ENCODE assay signal across 23 cellular contexts in genomic region chr12:98896938-98897337, GRCh38.
DNase-seq lines count a peak whose midpoint lies in the region; ATAC-seq and TF ChIP-seq lines count a peak whose summit lies in the region.
"Had no signal": no experiment of that assay in that cellular context is flagged by ENCODE, and none has a peak within 500 bp of the region (broad histone marks: within the 10 kb centered on the region; RNA-seq: fewer than 3 reads in every experiment).

No MANE protein-coding gene starts in this region.

- H3K4me3 Mint-ChIP-seq in stimulated activated memory B cell treated with anti-CD40 and anti-IgM and Interleukin-4, amounts not matched to agents 10 μg/mL and 1 μg/mL and 100 μg/mL, for 72 hours, result no peak overlapping the region
- no peak overlapping the region for H3K4me3 Mint-ChIP-seq in CD8-positive, alpha-beta memory T cell
- H3K4me3 Mint-ChIP-seq in activated T-cell treated with anti-CD3 and anti-CD28 coated beads, Interleukin-2, amount 50 U/mL, for 24 hours, result no peak overlapping the region
- H3K4me3 Mint-ChIP-seq: activated naive CD8-positive, alpha-beta T cell treated with anti-CD3 and anti-CD28 coated beads for 36 hours; activated T-cell treated with anti-CD3 and anti-CD28 coated beads, Interleukin-2, amount 50 U/mL, for 72 hours; central memory CD8-positive, alpha-beta T cell; immature natural killer cell; memory B cell had no signal

- intact Hi-C loops in A673 (cut with micrococcal nuclease; ENCODE audit: unreplicated experiment), result no loop called here

- H3K36me3 Mint-ChIP-seq in stimulated activated memory B cell treated with anti-CD40 and anti-IgM and Interleukin-4, amounts not matched to agents 10 μg/mL and 1 μg/mL and 100 μg/mL, for 72 hours, result no peaks in the 10 kb centered on the region
- H3K36me3 Mint-ChIP-seq in CD8-positive, alpha-beta memory T cell, result no peaks in the 10 kb centered on the region
- H3K36me3 Mint-ChIP-seq in activated T-cell treated with anti-CD3 and anti-CD28 coated beads, Interleukin-2, amount 50 U/mL, for 24 hours (ENCODE audit: low read depth), result no peaks in the 10 kb centered on the region
- H3K36me3 Mint-ChIP-seq: activated naive CD8-positive, alpha-beta T cell treated with anti-CD3 and anti-CD28 coated beads for 36 hours; memory B cell had no signal

- DNase-seq in A673 (ENCODE audit: low spot score) (peak; percentile 22), astrocyte of the spinal cord (ENCODE audit: low read depth, low spot score) (peak; percentile 45), iris pigment epithelial cell (ENCODE audit: low read depth) (peak; percentile 10), foreskin keratinocyte (no peak)
- DNase-seq in CD8-positive, alpha-beta memory T cell, result no peak
- no peak for DNase-seq in activated T-cell treated with anti-CD3 and anti-CD28 coated beads, Interleukin-2, amount 50 U/mL, for 24 hours
- DNase-seq: activated CD4-positive, alpha-beta T cell treated with anti-CD3 and anti-CD28 coated beads, Interleukin-2, amount 50 U/mL, for 4 hours; activated naive CD8-positive, alpha-beta T cell treated with anti-CD3 and anti-CD28 coated beads for 36 hours; activated T-cell treated with anti-CD3 and anti-CD28 coated beads, Interleukin-2, amount 50 U/mL, for 72 hours; GDM1; immature natural killer cell; NCI-H2081 treated with DMSO at 0.1 percent for 48 hours; NCI-H526; stimulated activated CD4-positive, alpha-beta T cell treated with anti-CD3 and anti-CD28 coated beads, Interleukin-2, amount 100 ng/mL, for 24 hours had no signal

- H3K9me3 Mint-ChIP-seq in stimulated activated memory B cell treated with anti-CD40 and anti-IgM and Interleukin-4, amounts not matched to agents 10 μg/mL and 1 μg/mL and 100 μg/mL, for 72 hours, result no peaks in the 10 kb centered on the region
- peaks cover 0 to 3% (median 0%) of the 10 kb centered on the region in 5 donors for H3K9me3 Mint-ChIP-seq in CD8-positive, alpha-beta memory T cell
- no peaks in the 10 kb centered on the region for H3K9me3 Mint-ChIP-seq in activated T-cell treated with anti-CD3 and anti-CD28 coated beads, Interleukin-2, amount 50 U/mL, for 24 hours
- H3K9me3 Mint-ChIP-seq: activated naive CD8-positive, alpha-beta T cell treated with anti-CD3 and anti-CD28 coated beads for 36 hours; activated T-cell treated with anti-CD3 and anti-CD28 coated beads, Interleukin-2, amount 50 U/mL, for 72 hours; central memory CD8-positive, alpha-beta T cell; memory B cell had no signal

- in situ Hi-C loops in astrocyte of the spinal cord (cut with HindIII; ENCODE audit: low sequenced_read_pairs), result no loop called here

- H3K4me3 ChIP-seq in A673 (ENCODE audit: low read depth, low read length, poor library complexity, severe bottlenecking) (no peak overlapping the region), HEK293 (ENCODE audit: low read depth, low read length) (no peak overlapping the region), astrocyte of the spinal cord (ENCODE audit: low read depth, low read length) (no peak overlapping the region)
- no peak overlapping the region for H3K4me3 ChIP-seq in CD8-positive, alpha-beta memory T cell (ENCODE audit: low read length)
- H3K4me3 ChIP-seq: HAP-1, SK-N-MC, vagina had no signal

- BruUV-seq in A673 (replicated peaks; lab: Mats Ljungman, UMichigan), result no TSS peak

- H3K4me1 Mint-ChIP-seq in stimulated activated memory B cell treated with anti-CD40 and anti-IgM and Interleukin-4, amounts not matched to agents 10 μg/mL and 1 μg/mL and 100 μg/mL, for 72 hours, result no peaks in the 10 kb centered on the region
- H3K4me1 Mint-ChIP-seq in CD8-positive, alpha-beta memory T cell, result no peaks in the 10 kb centered on the region
- no peaks in the 10 kb centered on the region for H3K4me1 Mint-ChIP-seq in activated T-cell treated with anti-CD3 and anti-CD28 coated beads, Interleukin-2, amount 50 U/mL, for 24 hours (ENCODE audit: low read depth)
- H3K4me1 Mint-ChIP-seq: activated naive CD8-positive, alpha-beta T cell treated with anti-CD3 and anti-CD28 coated beads for 36 hours; central memory CD8-positive, alpha-beta T cell; immature natural killer cell; memory B cell had no signal

- no peak overlapping the region for H3K27ac Mint-ChIP-seq in stimulated activated memory B cell treated with anti-CD40 and anti-IgM and Interleukin-4, amounts not matched to agents 10 μg/mL and 1 μg/mL and 100 μg/mL, for 72 hours
- no peak overlapping the region for H3K27ac Mint-ChIP-seq in CD8-positive, alpha-beta memory T cell
- no peak overlapping the region for H3K27ac Mint-ChIP-seq in activated T-cell treated with anti-CD3 and anti-CD28 coated beads, Interleukin-2, amount 50 U/mL, for 24 hours
- H3K27ac Mint-ChIP-seq: activated naive CD8-positive, alpha-beta T cell treated with anti-CD3 and anti-CD28 coated beads for 36 hours; activated T-cell treated with anti-CD3 and anti-CD28 coated beads, Interleukin-2, amount 50 U/mL, for 72 hours; immature natural killer cell; memory B cell had no signal

- ATAC-seq in stimulated activated memory B cell treated with anti-CD40 and anti-IgM and Interleukin-4, amounts not matched to agents 10 μg/mL and 1 μg/mL and 100 μg/mL, for 72 hours, result no peak
- ATAC-seq in foreskin keratinocyte, result no peak
- ATAC-seq: activated T-cell treated with anti-CD3 and anti-CD28 coated beads, Interleukin-2, amount 50 U/mL, for 72 hours; sciatic nerve had no signal

- H3K27me3 ChIP-seq in A673 (replicated peaks; ENCODE audit: insufficient read depth, low read depth, low read length, poor library complexity), result peaks cover 91% of the 10 kb centered on the region
- peaks cover under 1% of the 10 kb centered on the region for H3K27me3 ChIP-seq in CD8-positive, alpha-beta memory T cell (ENCODE audit: insufficient read depth, low read length, poor library complexity, severe bottlenecking)
- H3K27me3 ChIP-seq in foreskin keratinocyte, result peaks cover 61% of the 10 kb centered on the region
- H3K27me3 ChIP-seq: vagina had no signal

- no peaks in the 10 kb centered on the region for H3K9me3 ChIP-seq in A673 (ENCODE audit: low read depth, low read length, poor library complexity, severe bottlenecking)
- H3K9me3 ChIP-seq in HEK293 (ENCODE audit: control insufficient read depth, insufficient read depth, low read depth, low read length), result no peaks in the 10 kb centered on the region
- H3K9me3 ChIP-seq in CD8-positive, alpha-beta memory T cell (ENCODE audit: low read length), result no peaks in the 10 kb centered on the region
- H3K9me3 ChIP-seq: HAP-1, neutrophil, vagina had no signal

- H3K27me3 Mint-ChIP-seq in stimulated activated memory B cell treated with anti-CD40 and anti-IgM and Interleukin-4, amounts not matched to agents 10 μg/mL and 1 μg/mL and 100 μg/mL, for 72 hours, result peaks cover 41% of the 10 kb centered on the region
- peaks cover 25 to 51% of the 10 kb centered on the region in 2 donors for H3K27me3 Mint-ChIP-seq in CD8-positive, alpha-beta memory T cell
- H3K27me3 Mint-ChIP-seq in activated T-cell treated with anti-CD3 and anti-CD28 coated beads, Interleukin-2, amount 50 U/mL, for 24 hours, result peaks cover 66% of the 10 kb centered on the region

- peaks cover 6% of the 10 kb centered on the region for H3K4me1 ChIP-seq in A673 (ENCODE audit: insufficient read depth, low read length, poor library complexity, severe bottlenecking)
- peaks cover 10% of the 10 kb centered on the region for H3K4me1 ChIP-seq in HEK293 (ENCODE audit: control insufficient read depth, insufficient read depth, low read length)
- no peaks in the 10 kb centered on the region for H3K4me1 ChIP-seq in CD8-positive, alpha-beta memory T cell (ENCODE audit: insufficient read depth, low read length)
- no peaks in the 10 kb centered on the region for H3K4me1 ChIP-seq in foreskin keratinocyte
- H3K4me1 ChIP-seq: HAP-1 had no signal

- POLR2A ChIA-PET in A673 (lab: Charles Lee; ENCODE audit: low non-redundant PET), result no interaction called here
- POLR2A ChIA-PET in HEK293 (lab: Yijun Ruan, JAX), result no interaction called here
- POLR2A ChIA-PET in CD8-positive, alpha-beta memory T cell (lab: Charles Lee), result no interaction called here

- H3K36me3 ChIP-seq in A673 (ENCODE audit: insufficient read depth, low read length, poor library complexity, severe bottlenecking) (no peaks in the 10 kb centered on the region), HEK293 (ENCODE audit: control insufficient read depth in 2 of 2, insufficient read depth in 1 of 2, low read length in 2 of 2) (no peaks in the 10 kb centered on the region)
- no peaks in the 10 kb centered on the region for H3K36me3 ChIP-seq in CD8-positive, alpha-beta memory T cell (ENCODE audit: insufficient read depth, low read length)
- H3K36me3 ChIP-seq: HAP-1, neutrophil, vagina had no signal

- CTCF ChIA-PET in A673 (lab: Charles Lee) (no interaction called here), HEK293 (lab: Yijun Ruan, JAX) (interaction anchor here (0.6 kb wide), 2 partner anchors 76 to 198 kb away, joined by 3 read pairs; no protein-coding TSS in a partner anchor)
- CTCF ChIA-PET in CD8-positive, alpha-beta memory T cell (lab: Charles Lee), result no interaction called here

- no peak for TF ChIP-seq CTCF in A673 (conservative IDR thresholded peaks at IDR 0.05; ENCODE audit: low read depth, low read length)
- no peak for TF ChIP-seq CTCF in HEK293 (tag by site-specific recombination; IDR thresholded peaks at IDR 0.05)
- TF ChIP-seq CTCF in astrocyte of the spinal cord (IDR thresholded peaks at IDR 0.05; ENCODE audit: low read depth, low read length), result no peak
- no peak for TF ChIP-seq CTCF in foreskin keratinocyte (conservative IDR thresholded peaks at IDR 0.05)

- H3K27ac ChIP-seq in A673 (ENCODE audit: low read depth, low read length, poor library complexity, severe bottlenecking) (no peak overlapping the region), HEK293 (ENCODE audit: extremely low read depth, low read depth, low read length) (no peak overlapping the region), foreskin keratinocyte (no peak overlapping the region)
- no peak overlapping the region for H3K27ac ChIP-seq in CD8-positive, alpha-beta memory T cell (ENCODE audit: low read depth, low read length)
- H3K27ac ChIP-seq: neutrophil, SK-N-MC, vagina had no signal

Comparison
In these comparisons a context has a peak if more than half of its experiments do, and no peak if none do; other contexts are left out.
1. DNase-seq: peak in A673 (single experiment), astrocyte of the spinal cord (single experiment) and iris pigment epithelial cell (single experiment); none in CD8-positive, alpha-beta memory T cell (0 of 5), activated T-cell treated with anti-CD3 and anti-CD28 coated beads, Interleukin-2, amount 50 U/mL, for 24 hours (single experiment) and foreskin keratinocyte (0 of 2).